11 cellular contexts compared by ENCODE assay signal in genomic region chr19:2974342-2974932, GRCh38. TPM values are rescaled to one million over a fixed set of nuclear protein-coding genes. Genes with fewer than 3 reads are reported as not detected.
A peak's percentile ranks its signal among the peaks of the same experiment; 100 is the strongest.
DNase-seq lines count a peak whose midpoint lies in the region; ATAC-seq and TF ChIP-seq lines count a peak whose summit lies in the region.
"Had no signal": no experiment of that assay in that cellular context is flagged by ENCODE, and none has a peak within 500 bp of the region (broad histone marks: within the 10 kb centered on the region; RNA-seq: fewer than 3 reads in every experiment).

No MANE protein-coding gene starts in this region.

- H3K4me3 ChIP-seq in left ventricle myocardium inferior, result peak overlapping the region; percentile 35
- no peak overlapping the region for H3K4me3 ChIP-seq in effector memory CD4-positive, alpha-beta T cell (ENCODE audit: insufficient read depth, low read depth, low read length, poor library complexity, severe bottlenecking)
- H3K4me3 ChIP-seq: GM23338 had no signal

- TF ChIP-seq CTCF in left ventricle myocardium inferior (IDR thresholded peaks at IDR 0.05; ENCODE audit: borderline replicate concordance), result no peak

- no peak overlapping the region for H3K4me3 Mint-ChIP-seq in stimulated activated naive B cell treated with anti-CD40 and anti-IgM and Interleukin-4, amounts not matched to agents 10 μg/mL and 1 μg/mL and 100 μg/mL, for 72 hours
- H3K4me3 Mint-ChIP-seq: GM23338 had no signal

- H3K4me1 Mint-ChIP-seq in stimulated activated naive B cell treated with anti-CD40 and anti-IgM and Interleukin-4, amounts not matched to agents 10 μg/mL and 1 μg/mL and 100 μg/mL, for 72 hours, result peaks cover 16 to 39% of the 10 kb centered on the region in 2 donors

- no peaks in the 10 kb centered on the region for H3K9me3 Mint-ChIP-seq in stimulated activated naive B cell treated with anti-CD40 and anti-IgM and Interleukin-4, amounts not matched to agents 10 μg/mL and 1 μg/mL and 100 μg/mL, for 72 hours
- H3K9me3 Mint-ChIP-seq: GM23338, IgD-negative memory B cell had no signal

- H3K36me3 ChIP-seq in left ventricle myocardium inferior, result no peaks in the 10 kb centered on the region
- H3K36me3 ChIP-seq in effector memory CD4-positive, alpha-beta T cell (ENCODE audit: control insufficient read depth, insufficient read depth, low read length), result no peaks in the 10 kb centered on the region

- no peaks in the 10 kb centered on the region for H3K9me3 ChIP-seq in left ventricle myocardium inferior (replicated peaks)
- H3K9me3 ChIP-seq in effector memory CD4-positive, alpha-beta T cell (ENCODE audit: control insufficient read depth, low read length), result no peaks in the 10 kb centered on the region

- H3K27me3 Mint-ChIP-seq in stimulated activated naive B cell treated with anti-CD40 and anti-IgM and Interleukin-4, amounts not matched to agents 10 μg/mL and 1 μg/mL and 100 μg/mL, for 72 hours, result peaks cover 6% of the 10 kb centered on the region in 2 donors

- no peaks in the 10 kb centered on the region for H3K27me3 ChIP-seq in left ventricle myocardium inferior (ENCODE audit: low read depth)
- no peaks in the 10 kb centered on the region for H3K27me3 ChIP-seq in effector memory CD4-positive, alpha-beta T cell (replicated peaks; ENCODE audit: control insufficient read depth, insufficient read depth, low read length, poor library complexity, severe bottlenecking)

- H3K36me3 Mint-ChIP-seq in stimulated activated naive B cell treated with anti-CD40 and anti-IgM and Interleukin-4, amounts not matched to agents 10 μg/mL and 1 μg/mL and 100 μg/mL, for 72 hours, result no peaks in the 10 kb centered on the region
- H3K36me3 Mint-ChIP-seq: IgD-negative memory B cell had no signal

- peak overlapping the region; percentile 20 for H3K27ac Mint-ChIP-seq in stimulated activated naive B cell treated with anti-CD40 and anti-IgM and Interleukin-4, amounts not matched to agents 10 μg/mL and 1 μg/mL and 100 μg/mL, for 72 hours
- H3K27ac Mint-ChIP-seq: GM23338 had no signal

- peak overlapping the region; percentile 95 for H3K27ac ChIP-seq in left ventricle myocardium inferior (replicated peaks)
- H3K27ac ChIP-seq in effector memory CD4-positive, alpha-beta T cell (ENCODE audit: insufficient read depth, low read length, poor library complexity, severe bottlenecking), result no peak overlapping the region

- DNase-seq in SIG-M5 treated with dmso at 0.1 percent for 504 hours (lab: John Stamatoyannopoulos, UW; ENCODE audit: unreplicated experiment), result peak; percentile 67
- DNase-seq in SIG-M5 (lab: John Stamatoyannopoulos, UW), result no peak
- peak; percentile 67 for DNase-seq in UCSD-AML1 (lab: John Stamatoyannopoulos, UW; ENCODE audit: unreplicated experiment)
- peak; percentile 50 for DNase-seq in left ventricle myocardium inferior
- no peak for DNase-seq in stimulated activated naive B cell treated with anti-CD40 and anti-IgM and Interleukin-4, amounts not matched to agents 10 μg/mL and 1 μg/mL and 100 μg/mL, for 72 hours
- DNase-seq in effector memory CD4-positive, alpha-beta T cell, result no peak
- no peak for DNase-seq in NCI-H524 (lab: John Stamatoyannopoulos, UW)
- DNase-seq: stimulated activated CD4-positive, alpha-beta T cell treated with anti-CD3 and anti-CD28 coated beads, Interleukin-2, amount 100 ng/mL, for 48 hours had no signal

- intact Hi-C loops in left ventricle myocardium inferior (cut with micrococcal nuclease), result no loop called here

- H3K4me1 ChIP-seq in left ventricle myocardium inferior, result peaks cover 87% of the 10 kb centered on the region
- H3K4me1 ChIP-seq in effector memory CD4-positive, alpha-beta T cell (ENCODE audit: control insufficient read depth, insufficient read depth, low read length, poor library complexity, severe bottlenecking), result peaks cover 16% of the 10 kb centered on the region

- no peak for ATAC-seq in stimulated activated naive B cell treated with anti-CD40 and anti-IgM and Interleukin-4, amounts not matched to agents 10 μg/mL and 1 μg/mL and 100 μg/mL, for 72 hours (replicated peaks)
- no peak for ATAC-seq in GM19397 (IDR thresholded peaks at IDR 0.05; ENCODE audit: unreplicated experiment)
- ATAC-seq: GM23338 had no signal

RNA-seq across cellular contexts. Expression of gene TLE6, which starts 2.9 kb away (rescaled TPM):
- total RNA-seq in left ventricle myocardium inferior, result 1.3 TPM

RNA-seq across cellular contexts. Expression of gene ZNF77, which starts 29.7 kb away (rescaled TPM):
- 1.6 TPM for total RNA-seq in left ventricle myocardium inferior

RNA-seq across cellular contexts. Expression of gene TLE2, which starts 54.6 kb away (rescaled TPM):
- 53.2 TPM for total RNA-seq in left ventricle myocardium inferior

Comparison
In these comparisons a context has a peak if more than half of its experiments do, and no peak if none do; other contexts are left out.
1. DNase-seq: peak in SIG-M5 treated with dmso at 0.1 percent for 504 hours (single experiment), UCSD-AML1 (single experiment) and left ventricle myocardium inferior (single experiment); none in SIG-M5 (single experiment), stimulated activated naive B cell treated with anti-CD40 and anti-IgM and Interleukin-4, amounts not matched to agents 10 μg/mL and 1 μg/mL and 100 μg/mL, for 72 hours (single experiment), effector memory CD4-positive, alpha-beta T cell (0 of 3) and NCI-H524 (0 of 2).